Comparison of ENCODE assay signal across 18 cellular contexts in genomic region chr16:895371-895770, GRCh38.
DNase-seq lines count a peak whose midpoint lies in the region; ATAC-seq, FAIRE-seq and TF ChIP-seq lines count a peak whose summit lies in the region.
"Had no signal": no experiment of that assay in that cellular context is flagged by ENCODE, and none has a peak within 500 bp of the region (broad histone marks: within the 10 kb centered on the region; RNA-seq: fewer than 3 reads in every experiment).

No MANE protein-coding gene starts in this region.

- no peaks in the 10 kb centered on the region for H3K23me2 ChIP-seq in H1 (ENCODE audit: low read depth, low read length)

- H3K4ac ChIP-seq in H1 (replicated peaks; ENCODE audit: insufficient read length, low read depth, low read length): no peak overlapping the region

- H4K8ac ChIP-seq in H1 (ENCODE audit: extremely low read depth, insufficient read depth, low read length): peak overlapping the region; percentile 30

- H3K27me3 Mint-ChIP-seq in activated naive CD4-positive, alpha-beta T cell treated with anti-CD3 and anti-CD28 coated beads for 36 hours (ENCODE audit: low read depth): no peaks in the 10 kb centered on the region
- H3K27me3 Mint-ChIP-seq: CD8-positive, alpha-beta memory T cell had no signal

- H3K9me3 Mint-ChIP-seq in activated naive CD4-positive, alpha-beta T cell treated with anti-CD3 and anti-CD28 coated beads for 36 hours: no peaks in the 10 kb centered on the region
- H3K9me3 Mint-ChIP-seq: CD8-positive, alpha-beta memory T cell had no signal

- no peak overlapping the region for H2BK20ac ChIP-seq in H1 (ENCODE audit: low read length)

- no peak overlapping the region for H2AK5ac ChIP-seq in H1 (ENCODE audit: low read depth, low read length)

- no peak for ATAC-seq in right cardiac atrium
- ATAC-seq in aorta (ENCODE audit: low FRiP score): no peak

- H3K4me3 Mint-ChIP-seq in activated naive CD4-positive, alpha-beta T cell treated with anti-CD3 and anti-CD28 coated beads for 36 hours: no peak overlapping the region

- no peak overlapping the region for H3K27ac ChIP-seq in right cardiac atrium (ENCODE audit: low read length)
- no peak overlapping the region for H3K27ac ChIP-seq in left ventricle myocardium inferior (replicated peaks)
- no peak overlapping the region for H3K27ac ChIP-seq in H1 (ENCODE audit: low read depth, low read length)
- H3K27ac ChIP-seq in substantia nigra (ENCODE audit: low read depth, low read length, poor library complexity, severe bottlenecking): peak overlapping the region; percentile 67
- H3K27ac ChIP-seq in aorta (ENCODE audit: low read depth in 1 of 2, low read length in 2 of 2): no peak overlapping the region
- H3K27ac ChIP-seq: BLaER1 had no signal

- TF ChIP-seq CTCF in left ventricle myocardium inferior (IDR thresholded peaks at IDR 0.05; ENCODE audit: borderline replicate concordance) (no peak), H1 (IDR thresholded peaks at IDR 0.05; ENCODE audit: control extremely low read depth in 1 of 3, insufficient read depth in 1 of 3, low read depth in 1 of 3, low read length in 3 of 3) (no peak)

- H3K79me1 ChIP-seq in H1 (ENCODE audit: low read depth, low read length): no peaks in the 10 kb centered on the region

- H3K9ac ChIP-seq in H1 (replicated peaks in 1 of 4; ENCODE audit: extremely low read depth in 1 of 4, low read depth in 3 of 4, low read length in 3 of 4): no peak overlapping the region
- H3K9ac ChIP-seq: BLaER1 had no signal

- H4K91ac ChIP-seq in H1 (replicated peaks; ENCODE audit: insufficient read length, low read length): no peak overlapping the region

- no peak overlapping the region for H2BK5ac ChIP-seq in H1 (ENCODE audit: low read depth, low read length)

- H3K4me3 ChIP-seq in right cardiac atrium (ENCODE audit: low read length) (no peak overlapping the region), left ventricle myocardium inferior (no peak overlapping the region), H1 (ENCODE audit: extremely low read depth in 1 of 4, insufficient read depth in 2 of 4, low read depth in 3 of 4, low read length in 4 of 4) (no peak overlapping the region), aorta (ENCODE audit: low read length in 2 of 2) (no peak overlapping the region)
- H3K4me3 ChIP-seq: BLaER1 had no signal

- no peak overlapping the region for H3K56ac ChIP-seq in H1 (replicated peaks; ENCODE audit: insufficient read length, low read depth, low read length)

- H4K5ac ChIP-seq in H1 (ENCODE audit: insufficient read length, low read depth, low read length): no peak overlapping the region

- WGBS in right cardiac atrium: 89% methylated on average over 24 of the region's 24 CpGs
- 82% methylated on average over 21 of the region's 24 CpGs; no CpG with 5 or more reads in 1 of the 2 experiments for WGBS in H1 (ENCODE audit: extremely low coverage in 1 of 2, insufficient coverage in 1 of 2, insufficient read length in 1 of 2, insufficient replicate concordance in 2 of 2, low coverage in 1 of 2, low lambda C conversion rate in 2 of 2, missing lambda C conversion rate in 1 of 2), 2 experiments
- 85 to 89% methylated on average over 23 to 24 of the region's 24 CpGs for WGBS in aorta, 2 donors

- no peak overlapping the region for H3K4me2 ChIP-seq in H1 (ENCODE audit: insufficient read depth in 1 of 2, low read depth in 2 of 2, low read length in 2 of 2)
- H3K4me2 ChIP-seq: BLaER1 had no signal

- intact Hi-C loops in right cardiac atrium (cut with DNase I) (no loop called here), left ventricle myocardium inferior (cut with micrococcal nuclease) (no loop called here), aorta (cut with DNase I) (no loop called here)
- intact Hi-C loops in activated naive CD4-positive, alpha-beta T cell treated with anti-CD3 and anti-CD28 coated beads for 36 hours (cut with micrococcal nuclease): no loop called here

- DNase-seq in right cardiac atrium: peak in 2 of 3 donors; percentile 45 to 47
- DNase-seq in left ventricle myocardium inferior: no peak
- no peak for DNase-seq in H1 (ENCODE audit: low read depth in 1 of 2, low spot score in 2 of 2)
- no peak for DNase-seq in substantia nigra (lab: John Stamatoyannopoulos, UW)
- DNase-seq in activated naive CD4-positive, alpha-beta T cell treated with anti-CD3 and anti-CD28 coated beads for 36 hours: no peak
- DNase-seq in aorta: no peak
- DNase-seq in NCI-H2171 treated with DMSO at 0.1 percent for 48 hours (lab: John Stamatoyannopoulos, UW): no peak
- DNase-seq: 8988T, AML-193, Caco-2, DND-41, GDM1, HCEC 1CT had no signal

- POLR2A ChIA-PET in H1 (lab: Charles Lee; ENCODE audit: partially characterized antibody): no interaction called here

- no peak for TF ChIP-seq RAD21 in H1 (IDR thresholded peaks at IDR 0.05 in 1 of 2, conservative IDR thresholded peaks at IDR 0.05 in 1 of 2; ENCODE audit: low read depth in 2 of 2, low read length in 2 of 2)

- no peaks in the 10 kb centered on the region for H3K79me2 ChIP-seq in H1 (ENCODE audit: control insufficient read depth in 1 of 2, insufficient read depth in 2 of 2, low read length in 2 of 2)

- TF ChIP-seq EP300 in H1 (IDR thresholded peaks at IDR 0.05; ENCODE audit: borderline replicate concordance in 1 of 2, low read depth in 2 of 2, low read length in 2 of 2): no peak

- FAIRE-seq in H1 (lab: Jason Lieb, UNC): no peak
- FAIRE-seq: GM12892, GM19239, HTR-8/SVneo had no signal

- no peak overlapping the region for H3K18ac ChIP-seq in H1 (ENCODE audit: extremely low read depth, low read length)

- H3K27me3 ChIP-seq in right cardiac atrium (ENCODE audit: control insufficient read depth, insufficient read depth) (no peaks in the 10 kb centered on the region), left ventricle myocardium inferior (ENCODE audit: low read depth) (no peaks in the 10 kb centered on the region), H1 (replicated peaks in 1 of 4; ENCODE audit: control insufficient read depth in 3 of 4, extremely low read depth in 1 of 4, insufficient read depth in 3 of 4, low read length in 3 of 4) (no peaks in the 10 kb centered on the region), aorta (ENCODE audit: control insufficient read depth in 1 of 2, insufficient read depth in 2 of 2, low read length in 1 of 2) (no peaks in the 10 kb centered on the region)
- H3K27me3 ChIP-seq: BLaER1 had no signal

- CTCF ChIA-PET in H1 (lab: Charles Lee; ENCODE audit: partially characterized antibody): interaction anchor here (0.6 kb wide), 1 partner anchor 174 kb away, joined by 3 read pairs; no protein-coding TSS in a partner anchor
- CTCF ChIA-PET in activated naive CD4-positive, alpha-beta T cell treated with anti-CD3 and anti-CD28 coated beads for 36 hours (lab: Charles Lee): no interaction called here

- no peak overlapping the region for H2BK15ac ChIP-seq in H1 (ENCODE audit: low read length)

- H3K4me1 ChIP-seq in right cardiac atrium (ENCODE audit: control insufficient read depth, insufficient read depth, low read length): no peaks in the 10 kb centered on the region
- H3K4me1 ChIP-seq in left ventricle myocardium inferior: peaks cover 7% of the 10 kb centered on the region
- peaks cover 0 to 2% (median under 1%) of the 10 kb centered on the region in 4 experiments; a peak in 2 of 7 replicates for H3K4me1 ChIP-seq in H1 (replicated peaks in 1 of 4; ENCODE audit: control insufficient read depth in 3 of 4, insufficient read depth in 4 of 4, low read length in 3 of 4)
- H3K4me1 ChIP-seq in aorta (ENCODE audit: control insufficient read depth in 1 of 2, insufficient read depth in 2 of 2, low read length in 2 of 2): no peaks in the 10 kb centered on the region
- H3K4me1 ChIP-seq: Caco-2 had no signal

- no peak overlapping the region for H2AFZ ChIP-seq in H1 (ENCODE audit: low read length)

- H3K9me3 ChIP-seq in right cardiac atrium (ENCODE audit: control insufficient read depth, low read length) (no peaks in the 10 kb centered on the region), left ventricle myocardium inferior (replicated peaks) (no peaks in the 10 kb centered on the region), H1 (ENCODE audit: insufficient read depth in 2 of 2, low read depth in 1 of 2, low read length in 1 of 2) (peaks cover 0 to 5% of the 10 kb centered on the region in 2 experiments; a peak in 1 of 4 replicates), aorta (ENCODE audit: control insufficient read depth, low read length) (no peaks in the 10 kb centered on the region)
- H3K9me3 ChIP-seq: BLaER1, Caco-2 had no signal

- H3K27ac Mint-ChIP-seq in activated naive CD4-positive, alpha-beta T cell treated with anti-CD3 and anti-CD28 coated beads for 36 hours: no peak overlapping the region
- H3K27ac Mint-ChIP-seq: CD8-positive, alpha-beta memory T cell had no signal

- H4K20me1 ChIP-seq in H1 (replicated peaks in 1 of 2; ENCODE audit: control insufficient read depth in 1 of 2, insufficient read depth in 2 of 2, low read length in 2 of 2): no peaks in the 10 kb centered on the region

- no peaks in the 10 kb centered on the region for H3K4me1 Mint-ChIP-seq in activated naive CD4-positive, alpha-beta T cell treated with anti-CD3 and anti-CD28 coated beads for 36 hours (ENCODE audit: low read depth)
- H3K4me1 Mint-ChIP-seq: CD8-positive, alpha-beta memory T cell had no signal

- no peak overlapping the region for H3K14ac ChIP-seq in H1 (ENCODE audit: insufficient read length)

- no peak overlapping the region for H2BK120ac ChIP-seq in H1 (replicated peaks; ENCODE audit: low read depth, low read length)

- no peak for TF ChIP-seq POLR2A in H1 (IDR thresholded peaks at IDR 0.05; ENCODE audit: control extremely low read depth in 1 of 2, low read depth in 2 of 2, low read length in 2 of 2)

- H3K36me3 Mint-ChIP-seq in activated naive CD4-positive, alpha-beta T cell treated with anti-CD3 and anti-CD28 coated beads for 36 hours (ENCODE audit: low read depth): no peaks in the 10 kb centered on the region

- no peak overlapping the region for H3K23ac ChIP-seq in H1 (ENCODE audit: insufficient read length)

- no peak overlapping the region for H2BK12ac ChIP-seq in H1 (ENCODE audit: low read depth, low read length)

- H3K36me3 ChIP-seq in left ventricle myocardium inferior (no peaks in the 10 kb centered on the region), H1 (ENCODE audit: control insufficient read depth in 2 of 4, insufficient read depth in 4 of 4, low read length in 3 of 4) (no peaks in the 10 kb centered on the region), aorta (ENCODE audit: control insufficient read depth in 1 of 2, insufficient read depth in 2 of 2, low read length in 1 of 2) (no peaks in the 10 kb centered on the region)

TF ChIP-seq in H1, 55 proteins besides CTCF, POLR2A, EP300 and RAD21:
- no peak for TF ChIP-seq E2F6 (IDR thresholded peaks at IDR 0.05)
- no peak for TF ChIP-seq SAP30 (IDR thresholded peaks at IDR 0.05; ENCODE audit: insufficient read depth, insufficient replicate concordance, low read length)
- TF ChIP-seq SP2 (IDR thresholded peaks at IDR 0.05; ENCODE audit: low read length): no peak

Comparison
In these comparisons a context has a peak if more than half of its experiments do, and no peak if none do; other contexts are left out.
1. DNase-seq: peak in right cardiac atrium (2 of 3); none in left ventricle myocardium inferior (single experiment), H1 (0 of 2), substantia nigra (0 of 49), activated naive CD4-positive, alpha-beta T cell treated with anti-CD3 and anti-CD28 coated beads for 36 hours (single experiment), aorta (0 of 2) and NCI-H2171 treated with DMSO at 0.1 percent for 48 hours (single experiment).